ENCODE assay signal across 9 cellular contexts in genomic region chr9:134165357-134166315, GRCh38. TPM values are rescaled to one million over a fixed set of nuclear protein-coding genes. Genes with fewer than 3 reads are reported as not detected.
DNase-seq lines count a peak whose midpoint lies in the region; ATAC-seq and TF ChIP-seq lines count a peak whose summit lies in the region.
"Had no signal": no experiment of that assay in that cellular context is flagged by ENCODE, and none has a peak within 500 bp of the region (broad histone marks: within the 10 kb centered on the region; RNA-seq: fewer than 3 reads in every experiment).

No MANE protein-coding gene starts in this region.

- H3K36me3 Mint-ChIP-seq in WTC11 (peaks cover 11% of the 10 kb centered on the region), chondrocyte (ENCODE audit: low read depth) (no peaks in the 10 kb centered on the region), progenitor cell of endocrine pancreas (ENCODE audit: insufficient read depth) (peaks cover 4% of the 10 kb centered on the region)

- in situ Hi-C loops in Caki2 (cut with HindIII; ENCODE audit: low pct_unique_long_range_greater_than_20kb, low sequenced_read_pairs), result no loop called here

- H3K4me3 Mint-ChIP-seq in WTC11, result no peak overlapping the region
- no peak overlapping the region for H3K4me3 Mint-ChIP-seq in chondrocyte (ENCODE audit: unreplicated experiment)
- H3K4me3 Mint-ChIP-seq in progenitor cell of endocrine pancreas (ENCODE audit: low read depth), result peak overlapping the region; percentile 3

- CTCF ChIA-PET in WTC11 (lab: Charles Lee), result interaction anchor here (1.3 to 3.7 kb wide), 4 partner anchors 10 to 283 kb away, joined by 3 to 26 read pairs (median 8); no protein-coding TSS in a partner anchor

- H3K27ac Mint-ChIP-seq in WTC11, result no peak overlapping the region
- peak overlapping the region; percentile 51 for H3K27ac Mint-ChIP-seq in chondrocyte (ENCODE audit: unreplicated experiment)
- peak overlapping the region; percentile 37 for H3K27ac Mint-ChIP-seq in progenitor cell of endocrine pancreas

- H3K4me1 Mint-ChIP-seq in WTC11, result peaks cover 8% of the 10 kb centered on the region; the same call in 1 of the 2 replicates
- peaks cover 27% of the 10 kb centered on the region for H3K4me1 Mint-ChIP-seq in chondrocyte (ENCODE audit: low read depth)
- no peaks in the 10 kb centered on the region for H3K4me1 Mint-ChIP-seq in progenitor cell of endocrine pancreas (ENCODE audit: low read depth)

- peak; percentile 44 for DNase-seq in Caki2 (ENCODE audit: low read depth)
- DNase-seq in WTC11 (ENCODE audit: low spot score), result no peak
- no peak for DNase-seq in chondrocyte (ENCODE audit: low spot score)
- no peak for DNase-seq in progenitor cell of endocrine pancreas (ENCODE audit: low spot score, unreplicated experiment)
- no peak for DNase-seq in DMS79 (lab: John Stamatoyannopoulos, UW)
- no peak for DNase-seq in iPS-NIHi7 (ENCODE audit: extremely low spot score)

- POLR2A ChIA-PET in WTC11 (lab: Charles Lee), result no interaction called here

- H3K27me3 Mint-ChIP-seq in WTC11 (ENCODE audit: low read depth), result no peaks in the 10 kb centered on the region; the same call in 1 of the 2 replicates
- no peaks in the 10 kb centered on the region for H3K27me3 Mint-ChIP-seq in chondrocyte (ENCODE audit: low read depth)
- H3K27me3 Mint-ChIP-seq in progenitor cell of endocrine pancreas, result no peaks in the 10 kb centered on the region

- TF ChIP-seq CTCF in WTC11 (IDR thresholded peaks at IDR 0.05) (no peak), chondrocyte (IDR thresholded peaks at IDR 0.05) (no peak), progenitor cell of endocrine pancreas (IDR thresholded peaks at IDR 0.05; ENCODE audit: unreplicated experiment) (no peak)

- peaks cover 14% of the 10 kb centered on the region; the same call in 1 of the 2 replicates for H3K9me3 Mint-ChIP-seq in WTC11
- no peaks in the 10 kb centered on the region for H3K9me3 Mint-ChIP-seq in chondrocyte (ENCODE audit: low read depth)
- no peaks in the 10 kb centered on the region for H3K9me3 Mint-ChIP-seq in progenitor cell of endocrine pancreas (ENCODE audit: low read depth)

- ATAC-seq in WTC11 (no peak), GM18520 (IDR thresholded peaks at IDR 0.05; ENCODE audit: unreplicated experiment) (no peak), HG02973 (IDR thresholded peaks at IDR 0.05; ENCODE audit: unreplicated experiment) (no peak)

TF ChIP-seq in WTC11, 78 proteins besides CTCF, POLR2A, EP300 and RAD21 (continues in another document):
- TF ChIP-seq FOXJ3 (CRISPR knock-in tag; IDR thresholded peaks at IDR 0.05; ENCODE audit: borderline replicate concordance) (no peak), ZNF232 (CRISPR knock-in tag; IDR thresholded peaks at IDR 0.05) (no peak), JUN (CRISPR knock-in tag; IDR thresholded peaks at IDR 0.05) (0 out of 2 replicates have a peak, but pooled peaks have one; percentile 49), ESRRA (CRISPR knock-in tag; IDR thresholded peaks at IDR 0.05; ENCODE audit: borderline replicate concordance) (no peak), CREB1 (CRISPR knock-in tag; IDR thresholded peaks at IDR 0.05) (no peak), NFYB (CRISPR knock-in tag; conservative IDR thresholded peaks at IDR 0.05; ENCODE audit: low read depth) (0 out of 2 replicates have a peak, but pooled peaks have one; percentile 17), HMGA2 (CRISPR knock-in tag; IDR thresholded peaks at IDR 0.05) (no peak), NFATC4 (CRISPR knock-in tag; IDR thresholded peaks at IDR 0.05) (no peak), TCF7 (CRISPR knock-in tag; IDR thresholded peaks at IDR 0.05; ENCODE audit: low read depth) (0 out of 2 replicates have a peak, but pooled peaks have one; percentile 0), IRF2 (CRISPR knock-in tag; IDR thresholded peaks at IDR 0.05; ENCODE audit: borderline replicate concordance, low read depth) (no peak), NR3C1 (CRISPR knock-in tag; conservative IDR thresholded peaks at IDR 0.05; ENCODE audit: low read depth) (no peak), ZNF423 (CRISPR knock-in tag; IDR thresholded peaks at IDR 0.05) (no peak)
- TF ChIP-seq, protein P1, sequence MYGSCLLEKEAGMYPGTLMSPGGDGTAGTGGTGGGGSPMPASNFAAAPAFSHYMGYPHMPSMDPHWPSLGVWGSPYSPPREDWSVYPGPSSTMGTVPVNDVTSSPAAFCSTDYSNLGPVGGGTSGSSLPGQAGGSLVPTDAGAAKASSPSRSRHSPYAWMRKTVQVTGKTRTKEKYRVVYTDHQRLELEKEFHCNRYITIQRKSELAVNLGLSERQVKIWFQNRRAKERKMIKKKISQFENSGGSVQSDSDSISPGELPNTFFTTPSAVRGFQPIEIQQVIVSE (CRISPR knock-in tag; IDR thresholded peaks at IDR 0.05; ENCODE audit: borderline replicate concordance), result no peak
- TF ChIP-seq, protein P2, sequence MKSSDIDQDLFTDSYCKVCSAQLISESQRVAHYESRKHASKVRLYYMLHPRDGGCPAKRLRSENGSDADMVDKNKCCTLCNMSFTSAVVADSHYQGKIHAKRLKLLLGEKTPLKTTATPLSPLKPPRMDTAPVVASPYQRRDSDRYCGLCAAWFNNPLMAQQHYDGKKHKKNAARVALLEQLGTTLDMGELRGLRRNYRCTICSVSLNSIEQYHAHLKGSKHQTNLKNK (CRISPR knock-in tag; IDR thresholded peaks at IDR 0.05), result no peak
- TF ChIP-seq, protein P3, sequence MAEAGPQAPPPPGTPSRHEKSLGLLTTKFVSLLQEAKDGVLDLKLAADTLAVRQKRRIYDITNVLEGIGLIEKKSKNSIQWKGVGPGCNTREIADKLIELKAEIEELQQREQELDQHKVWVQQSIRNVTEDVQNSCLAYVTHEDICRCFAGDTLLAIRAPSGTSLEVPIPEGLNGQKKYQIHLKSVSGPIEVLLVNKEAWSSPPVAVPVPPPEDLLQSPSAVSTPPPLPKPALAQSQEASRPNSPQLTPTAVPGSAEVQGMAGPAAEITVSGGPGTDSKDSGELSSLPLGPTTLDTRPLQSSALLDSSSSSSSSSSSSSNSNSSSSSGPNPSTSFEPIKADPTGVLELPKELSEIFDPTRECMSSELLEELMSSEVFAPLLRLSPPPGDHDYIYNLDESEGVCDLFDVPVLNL (CRISPR knock-in tag; IDR thresholded peaks at IDR 0.05; ENCODE audit: borderline replicate concordance, low read depth), result no peak
- TF ChIP-seq, protein P4, sequence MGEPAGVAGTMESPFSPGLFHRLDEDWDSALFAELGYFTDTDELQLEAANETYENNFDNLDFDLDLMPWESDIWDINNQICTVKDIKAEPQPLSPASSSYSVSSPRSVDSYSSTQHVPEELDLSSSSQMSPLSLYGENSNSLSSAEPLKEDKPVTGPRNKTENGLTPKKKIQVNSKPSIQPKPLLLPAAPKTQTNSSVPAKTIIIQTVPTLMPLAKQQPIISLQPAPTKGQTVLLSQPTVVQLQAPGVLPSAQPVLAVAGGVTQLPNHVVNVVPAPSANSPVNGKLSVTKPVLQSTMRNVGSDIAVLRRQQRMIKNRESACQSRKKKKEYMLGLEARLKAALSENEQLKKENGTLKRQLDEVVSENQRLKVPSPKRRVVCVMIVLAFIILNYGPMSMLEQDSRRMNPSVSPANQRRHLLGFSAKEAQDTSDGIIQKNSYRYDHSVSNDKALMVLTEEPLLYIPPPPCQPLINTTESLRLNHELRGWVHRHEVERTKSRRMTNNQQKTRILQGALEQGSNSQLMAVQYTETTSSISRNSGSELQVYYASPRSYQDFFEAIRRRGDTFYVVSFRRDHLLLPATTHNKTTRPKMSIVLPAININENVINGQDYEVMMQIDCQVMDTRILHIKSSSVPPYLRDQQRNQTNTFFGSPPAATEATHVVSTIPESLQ (CRISPR knock-in tag; IDR thresholded peaks at IDR 0.05), result no peak
- TF ChIP-seq, protein P5, sequence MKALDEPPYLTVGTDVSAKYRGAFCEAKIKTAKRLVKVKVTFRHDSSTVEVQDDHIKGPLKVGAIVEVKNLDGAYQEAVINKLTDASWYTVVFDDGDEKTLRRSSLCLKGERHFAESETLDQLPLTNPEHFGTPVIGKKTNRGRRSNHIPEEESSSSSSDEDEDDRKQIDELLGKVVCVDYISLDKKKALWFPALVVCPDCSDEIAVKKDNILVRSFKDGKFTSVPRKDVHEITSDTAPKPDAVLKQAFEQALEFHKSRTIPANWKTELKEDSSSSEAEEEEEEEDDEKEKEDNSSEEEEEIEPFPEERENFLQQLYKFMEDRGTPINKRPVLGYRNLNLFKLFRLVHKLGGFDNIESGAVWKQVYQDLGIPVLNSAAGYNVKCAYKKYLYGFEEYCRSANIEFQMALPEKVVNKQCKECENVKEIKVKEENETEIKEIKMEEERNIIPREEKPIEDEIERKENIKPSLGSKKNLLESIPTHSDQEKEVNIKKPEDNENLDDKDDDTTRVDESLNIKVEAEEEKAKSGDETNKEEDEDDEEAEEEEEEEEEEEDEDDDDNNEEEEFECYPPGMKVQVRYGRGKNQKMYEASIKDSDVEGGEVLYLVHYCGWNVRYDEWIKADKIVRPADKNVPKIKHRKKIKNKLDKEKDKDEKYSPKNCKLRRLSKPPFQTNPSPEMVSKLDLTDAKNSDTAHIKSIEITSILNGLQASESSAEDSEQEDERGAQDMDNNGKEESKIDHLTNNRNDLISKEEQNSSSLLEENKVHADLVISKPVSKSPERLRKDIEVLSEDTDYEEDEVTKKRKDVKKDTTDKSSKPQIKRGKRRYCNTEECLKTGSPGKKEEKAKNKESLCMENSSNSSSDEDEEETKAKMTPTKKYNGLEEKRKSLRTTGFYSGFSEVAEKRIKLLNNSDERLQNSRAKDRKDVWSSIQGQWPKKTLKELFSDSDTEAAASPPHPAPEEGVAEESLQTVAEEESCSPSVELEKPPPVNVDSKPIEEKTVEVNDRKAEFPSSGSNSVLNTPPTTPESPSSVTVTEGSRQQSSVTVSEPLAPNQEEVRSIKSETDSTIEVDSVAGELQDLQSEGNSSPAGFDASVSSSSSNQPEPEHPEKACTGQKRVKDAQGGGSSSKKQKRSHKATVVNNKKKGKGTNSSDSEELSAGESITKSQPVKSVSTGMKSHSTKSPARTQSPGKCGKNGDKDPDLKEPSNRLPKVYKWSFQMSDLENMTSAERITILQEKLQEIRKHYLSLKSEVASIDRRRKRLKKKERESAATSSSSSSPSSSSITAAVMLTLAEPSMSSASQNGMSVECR (CRISPR knock-in tag; IDR thresholded peaks at IDR 0.05; ENCODE audit: borderline replicate concordance), result no peak

RNA-seq across cellular contexts. Expression of gene RNU6ATAC, which starts 1.3 kb away (rescaled TPM):
- total RNA-seq in Caki2 (2014; rRNA removed; shearing (Covaris generic); ENCODE audit: low replicate concordance), result not detected in 2 replicates
- total RNA-seq in WTC11 (2021) (87.0 to 124 TPM (median 117 TPM) in 3 replicates), chondrocyte (27.7 to 40.8 TPM (median 32.9 TPM) in 3 replicates), progenitor cell of endocrine pancreas (107 and 116 TPM in 2 replicates)
- total RNA-seq: mononuclear cell had no signal

RNA-seq across cellular contexts. Expression of gene WDR5, which starts 29.8 kb away (rescaled TPM):
- 18.3 and 24.9 TPM in 2 replicates for total RNA-seq in Caki2 (2014; rRNA removed; shearing (Covaris generic); ENCODE audit: low replicate concordance)
- total RNA-seq in WTC11 (2021), result 54.2 to 62.5 TPM (median 56.5 TPM) in 3 replicates
- total RNA-seq in chondrocyte, result 22.2 to 24.2 TPM (median 23.9 TPM) in 3 replicates
- 46.8 and 47.0 TPM in 2 replicates for total RNA-seq in progenitor cell of endocrine pancreas

Comparison
In these comparisons a context has a peak if more than half of its experiments do, and no peak if none do; other contexts are left out.
1. RNA of gene RNU6ATAC, which starts 1.3 kb away (total RNA-seq): 107 to 116 TPM in progenitor cell of endocrine pancreas, 87.0 to 124 TPM in WTC11 and 27.7 to 40.8 TPM in chondrocyte; not detected in Caki2; every median in the first group is over 10 times any median in the second.